Comparison of ENCODE assay signal across 16 cellular contexts in the genomic region with DNA sequence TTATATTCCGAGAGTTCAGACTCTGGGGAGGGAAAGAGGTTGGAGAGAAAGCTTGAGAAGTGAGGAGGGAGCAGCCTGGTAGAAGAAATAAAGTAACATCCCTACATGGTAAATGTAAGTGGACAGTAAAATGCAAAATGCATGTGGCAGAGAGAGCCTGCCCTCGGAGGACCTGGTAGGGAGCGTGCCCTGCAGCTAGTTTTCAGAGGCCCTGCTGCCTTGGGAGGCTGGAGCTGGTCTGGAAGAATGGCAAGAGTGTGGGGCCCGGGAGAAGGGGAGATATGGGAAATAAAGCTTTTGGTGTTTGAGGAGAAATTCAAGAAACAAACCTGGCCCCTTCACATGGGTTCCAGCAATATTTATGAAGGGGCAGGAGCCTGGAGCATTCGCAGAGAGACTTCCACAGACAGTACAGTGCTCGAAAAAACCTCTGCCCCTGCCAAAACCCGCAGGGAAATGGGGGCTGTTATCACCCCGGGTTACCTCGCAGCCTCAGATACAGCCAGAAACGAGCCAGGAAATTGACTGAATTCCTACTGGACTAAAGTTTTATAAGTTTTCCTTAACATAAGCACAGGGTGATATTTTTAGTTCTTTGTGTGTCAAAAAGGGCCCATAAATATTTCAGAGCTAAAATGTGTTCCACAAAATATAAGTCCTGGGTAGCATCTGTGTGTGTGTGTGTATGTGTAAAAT.
"Had no signal": no experiment of that assay in that cellular context is flagged by ENCODE, and none has a peak within 500 bp of the region (broad histone marks: within the 10 kb centered on the region; RNA-seq: fewer than 3 reads in every experiment).

No MANE protein-coding gene starts in this region.

- H3K27me3 Mint-ChIP-seq: activated T-helper 17 cell treated with anti-CD3 and anti-CD28 coated beads, Interleukin-2, amount 50 U/mL, for 72 hours had no signal

- H3K27ac ChIP-seq: colonic mucosa, psoas muscle, spleen, suprapubic skin, upper lobe of left lung, VCaP had no signal

- H3K27ac Mint-ChIP-seq: activated T-helper 17 cell treated with anti-CD3 and anti-CD28 coated beads, Interleukin-2, amount 50 U/mL, for 72 hours; immature natural killer cell; naive B cell; stimulated activated naive CD8-positive, alpha-beta T cell treated with anti-CD3 and anti-CD28 coated beads, Interleukin-15, Interleukin-2, amounts not matched to agents 100 ng/mL and 50 ng/mL, for 24 hours had no signal

- H3K4me1 Mint-ChIP-seq: activated T-helper 17 cell treated with anti-CD3 and anti-CD28 coated beads, Interleukin-2, amount 50 U/mL, for 72 hours; immature natural killer cell had no signal

- H3K4me3 Mint-ChIP-seq: activated T-helper 17 cell treated with anti-CD3 and anti-CD28 coated beads, Interleukin-2, amount 50 U/mL, for 72 hours; immature natural killer cell; naive B cell; stimulated activated naive CD8-positive, alpha-beta T cell treated with anti-CD3 and anti-CD28 coated beads, Interleukin-15, Interleukin-2, amounts not matched to agents 100 ng/mL and 50 ng/mL, for 24 hours had no signal

- H3K4me3 ChIP-seq: colonic mucosa, lung, psoas muscle, spleen, suprapubic skin, upper lobe of left lung had no signal

- H3K4me1 ChIP-seq: colonic mucosa, psoas muscle, spleen, suprapubic skin, upper lobe of left lung had no signal

- H3K36me3 ChIP-seq: colonic mucosa, spleen, suprapubic skin, upper lobe of left lung had no signal

- H3K9me3 ChIP-seq: colonic mucosa, psoas muscle, spleen, suprapubic skin, upper lobe of left lung had no signal

- H3K9me3 Mint-ChIP-seq: activated T-helper 17 cell treated with anti-CD3 and anti-CD28 coated beads, Interleukin-2, amount 50 U/mL, for 72 hours had no signal

- H3K27me3 ChIP-seq: colonic mucosa, spleen, suprapubic skin, upper lobe of left lung had no signal

- DNase-seq: activated CD4-positive, alpha-beta T cell treated with anti-CD3 and anti-CD28 coated beads for 1 hour; activated CD4-positive, alpha-beta T cell treated with anti-CD3 and anti-CD28 coated beads, Interleukin-2, amount 50 U/mL, for 4 hours; activated naive CD4-positive, alpha-beta T cell treated with Interleukin-2 at 50 U/mL for 16 hours; colonic mucosa; foreskin fibroblast; immature natural killer cell; naive B cell; nucleus accumbens; psoas muscle; spleen; upper lobe of left lung had no signal

- H3K36me3 Mint-ChIP-seq: immature natural killer cell had no signal
